In the genomic region with DNA sequence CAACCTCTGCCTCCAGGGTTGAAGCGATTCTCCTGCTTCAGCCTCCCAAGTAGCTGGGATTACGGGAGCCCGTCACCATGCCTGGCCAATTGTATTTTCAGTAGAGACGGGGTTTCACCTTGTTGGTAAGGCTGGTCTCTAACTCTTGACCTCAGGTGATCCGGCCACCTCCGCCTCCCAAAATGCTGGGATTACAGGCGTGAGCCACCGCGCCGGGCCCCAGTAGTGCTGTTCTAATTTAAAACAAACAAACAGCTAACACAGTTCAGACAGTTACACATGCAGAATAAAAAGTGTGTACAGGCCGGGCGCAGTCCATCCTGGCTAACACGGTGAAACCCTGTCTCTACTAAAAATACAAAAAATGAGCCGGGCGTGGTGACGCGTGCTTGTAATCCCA, we compare ENCODE assay signal across 26 cellular contexts. TPM values are rescaled to one million over a fixed set of nuclear protein-coding genes. Genes with fewer than 3 reads are reported as not detected.
DNase-seq lines count a peak whose midpoint lies in the region; ATAC-seq and TF ChIP-seq lines count a peak whose summit lies in the region.
"Had no signal": no experiment of that assay in that cellular context is flagged by ENCODE, and none has a peak within 500 bp of the region (broad histone marks: within the 10 kb centered on the region; RNA-seq: fewer than 3 reads in every experiment).

No MANE protein-coding gene starts in this region.

- CTCF ChIA-PET in CD4-positive, alpha-beta T cell (lab: Charles Lee): interaction anchor here (2.7 to 3.2 kb wide), 2 partner anchors 9 to 40 kb away, joined by 16 to 18 read pairs; partner anchors contain the start of gene YTHDF2
- CTCF ChIA-PET in A673 (lab: Charles Lee): no interaction called here

- no peak overlapping the region for H3K4me3 Mint-ChIP-seq in CD4-positive, alpha-beta T cell
- H3K4me3 Mint-ChIP-seq in T-helper 17 cell: peak overlapping the region; percentile 83
- peak overlapping the region; percentile 71 to 75 for H3K4me3 Mint-ChIP-seq in effector memory CD8-positive, alpha-beta T cell

- no peak for ATAC-seq in CD4-positive, alpha-beta T cell (ENCODE audit: poor library complexity)
- ATAC-seq in T-helper 17 cell (no peak), HG03342 (IDR thresholded peaks at IDR 0.05; ENCODE audit: unreplicated experiment) (no peak), HG03521 (IDR thresholded peaks at IDR 0.05; ENCODE audit: unreplicated experiment) (no peak)
- ATAC-seq in effector memory CD8-positive, alpha-beta T cell (replicated peaks): no peak
- ATAC-seq: A549, Right ventricle myocardium inferior, SK-N-SH treated with all-trans-retinoic acid at 6 μM for 48 hours had no signal

- TF ChIP-seq POLR2A in spleen (IDR thresholded peaks at IDR 0.05): no peak

- H3K27me3 Mint-ChIP-seq in CD4-positive, alpha-beta T cell: no peaks in the 10 kb centered on the region
- no peaks in the 10 kb centered on the region for H3K27me3 Mint-ChIP-seq in T-helper 17 cell
- H3K27me3 Mint-ChIP-seq in effector memory CD8-positive, alpha-beta T cell: no peaks in the 10 kb centered on the region

- WGBS in spleen, 5 donors: 96 to 99% (median 98%) methylated on average over 15 to 17 of the region's 17 CpGs

- H3K36me3 ChIP-seq in spleen: peaks cover 0 to 25% (median 3%) of the 10 kb centered on the region in 6 donors
- H3K36me3 ChIP-seq in A673 (ENCODE audit: insufficient read depth, low read length, poor library complexity, severe bottlenecking): peaks cover 37% of the 10 kb centered on the region

- peaks cover 0 to 38% (median 17%) of the 10 kb centered on the region in 6 donors for H3K4me1 ChIP-seq in spleen
- H3K4me1 ChIP-seq in A673 (ENCODE audit: insufficient read depth, low read length, poor library complexity, severe bottlenecking): no peaks in the 10 kb centered on the region
- H3K4me1 ChIP-seq: A549, BE2C had no signal

- H3K27ac ChIP-seq in CD4-positive, alpha-beta T cell (ENCODE audit: low read depth, low read length): no peak overlapping the region
- no peak overlapping the region for H3K27ac ChIP-seq in spleen
- no peak overlapping the region for H3K27ac ChIP-seq in A673 (ENCODE audit: low read depth, low read length, poor library complexity, severe bottlenecking)
- H3K27ac ChIP-seq: A549, GM23248, PC-9, SJCRH30 had no signal

- POLR2A ChIA-PET in CD4-positive, alpha-beta T cell (lab: Charles Lee): interaction anchor here (1.7 to 2.9 kb wide), 5 partner anchors 8 to 405 kb away, joined by 15 to 41 read pairs (median 18); partner anchors contain the start of genes RNU11, SRSF4, TAF12 and YTHDF2
- POLR2A ChIA-PET in A673 (lab: Charles Lee; ENCODE audit: low non-redundant PET): no interaction called here

- no peak for TF ChIP-seq CTCF in CD4-positive, alpha-beta T cell (IDR thresholded peaks at IDR 0.05)
- TF ChIP-seq CTCF in spleen (IDR thresholded peaks at IDR 0.05 in 8 of 11, conservative IDR thresholded peaks at IDR 0.05 in 3 of 11) (no peak), A673 (conservative IDR thresholded peaks at IDR 0.05; ENCODE audit: low read depth, low read length) (no peak)

- no peaks in the 10 kb centered on the region for H3K9me3 ChIP-seq in CD4-positive, alpha-beta T cell (ENCODE audit: control insufficient read depth, low read length)
- H3K9me3 ChIP-seq in T-helper 17 cell (ENCODE audit: control insufficient read depth, low read length, poor library complexity, severe bottlenecking): no peaks in the 10 kb centered on the region
- no peaks in the 10 kb centered on the region for H3K9me3 ChIP-seq in spleen
- H3K9me3 ChIP-seq in A673 (ENCODE audit: low read depth, low read length, poor library complexity, severe bottlenecking): no peaks in the 10 kb centered on the region
- H3K9me3 ChIP-seq: A549, BE2C, MG63, SJCRH30 had no signal

- intact Hi-C loops in CD4-positive, alpha-beta T cell (cut with DNase I, micrococcal nuclease): no loop called here
- intact Hi-C loops in spleen (cut with DNase I; ENCODE audit: low total_unique reads): no loop called here
- intact Hi-C loops in A673 (cut with micrococcal nuclease; ENCODE audit: unreplicated experiment): no loop called here

- no TSS peak for BruUV-seq in A673 (replicated peaks; lab: Mats Ljungman, UMichigan)

- H3K27me3 ChIP-seq in CD4-positive, alpha-beta T cell (ENCODE audit: control insufficient read depth, insufficient read depth, low read length): no peaks in the 10 kb centered on the region
- H3K27me3 ChIP-seq in spleen (replicated peaks in 1 of 7) (no peaks in the 10 kb centered on the region), A673 (replicated peaks; ENCODE audit: insufficient read depth, low read depth, low read length, poor library complexity) (no peaks in the 10 kb centered on the region)
- H3K27me3 ChIP-seq: BE2C, MG63, SJCRH30 had no signal

- no peak for DNase-seq in CD4-positive, alpha-beta T cell
- DNase-seq in T-helper 17 cell: no peak
- DNase-seq in effector memory CD8-positive, alpha-beta T cell: no peak
- peak; percentile 29 for DNase-seq in spleen
- no peak for DNase-seq in A673 (ENCODE audit: low spot score)
- DNase-seq: BE2C, DMS153, DND-41, GM23248, H7, IMR-90, KG1, MG63, NCI-H1694, NCI-H2029 treated with DMSO at 0.1 percent for 48 hours, NCI-H2227 treated with DMSO at 0.1 percent for 48 hours, NCI-H526 treated with DMSO at 0.1 percent for 48 hours, PC-9, SJCRH30 had no signal

- H3K4me1 Mint-ChIP-seq in CD4-positive, alpha-beta T cell (ENCODE audit: low read depth): peaks cover 13% of the 10 kb centered on the region
- peaks cover 5% of the 10 kb centered on the region for H3K4me1 Mint-ChIP-seq in T-helper 17 cell
- peaks cover 0 to 4% of the 10 kb centered on the region in 2 donors for H3K4me1 Mint-ChIP-seq in effector memory CD8-positive, alpha-beta T cell (ENCODE audit: low read depth in 2 of 2)

- H3K27ac Mint-ChIP-seq in CD4-positive, alpha-beta T cell: peak overlapping the region; percentile 90
- no peak overlapping the region for H3K27ac Mint-ChIP-seq in T-helper 17 cell
- H3K27ac Mint-ChIP-seq in effector memory CD8-positive, alpha-beta T cell: no peak overlapping the region
- H3K27ac Mint-ChIP-seq: CD14-positive monocyte had no signal

- H3K9me3 Mint-ChIP-seq in CD4-positive, alpha-beta T cell: no peaks in the 10 kb centered on the region
- no peaks in the 10 kb centered on the region for H3K9me3 Mint-ChIP-seq in effector memory CD8-positive, alpha-beta T cell

- H3K36me3 Mint-ChIP-seq in CD4-positive, alpha-beta T cell (ENCODE audit: low read depth): peaks cover 15% of the 10 kb centered on the region
- H3K36me3 Mint-ChIP-seq in T-helper 17 cell (ENCODE audit: low read depth): no peaks in the 10 kb centered on the region
- peaks cover 9% of the 10 kb centered on the region for H3K36me3 Mint-ChIP-seq in effector memory CD8-positive, alpha-beta T cell (ENCODE audit: insufficient read depth)

- H3K4me3 ChIP-seq in spleen: no peak overlapping the region
- no peak overlapping the region for H3K4me3 ChIP-seq in A673 (ENCODE audit: low read depth, low read length, poor library complexity, severe bottlenecking)
- H3K4me3 ChIP-seq: A549, GM23248, MG63, PC-9, SJCRH30 had no signal

RNA-seq across cellular contexts. Expression of gene OPRD1, which starts 35.6 kb away (rescaled TPM):
- not detected for total RNA-seq in CD4-positive, alpha-beta T cell
- total RNA-seq in T-helper 17 cell: not detected
- total RNA-seq in spleen: not detected
- polyA plus RNA-seq in spleen: not detected
- total RNA-seq in A673 (2021): 0.79 and 0.97 TPM in 2 replicates
- total RNA-seq: GM23248, NCI-H460, PC-9, Right ventricle myocardium inferior had no signal
- polyA plus RNA-seq: A549, CD14-positive monocyte, GM23248, IMR-90 had no signal

RNA-seq across cellular contexts. Expression of gene YTHDF2, which starts 39.6 kb away (rescaled TPM):
- 100 to 1,000 TPM in 1 of 2 experiments, 10 to 100 TPM in 1; 85.0 to 100 TPM for total RNA-seq in CD4-positive, alpha-beta T cell
- 10 to 100 TPM; 70.9 to 79.7 TPM for total RNA-seq in T-helper 17 cell
- total RNA-seq in spleen: 10 to 100 TPM; 52.7 to 67.5 (median 58.0) TPM
- 10 to 100 TPM; 31.4 to 40.1 (median 31.6) TPM for polyA plus RNA-seq in spleen
- total RNA-seq in A673 (2021): 99.6 and 111 TPM in 2 replicates
